17 cellular contexts compared by ENCODE assay signal in the genomic region with DNA sequence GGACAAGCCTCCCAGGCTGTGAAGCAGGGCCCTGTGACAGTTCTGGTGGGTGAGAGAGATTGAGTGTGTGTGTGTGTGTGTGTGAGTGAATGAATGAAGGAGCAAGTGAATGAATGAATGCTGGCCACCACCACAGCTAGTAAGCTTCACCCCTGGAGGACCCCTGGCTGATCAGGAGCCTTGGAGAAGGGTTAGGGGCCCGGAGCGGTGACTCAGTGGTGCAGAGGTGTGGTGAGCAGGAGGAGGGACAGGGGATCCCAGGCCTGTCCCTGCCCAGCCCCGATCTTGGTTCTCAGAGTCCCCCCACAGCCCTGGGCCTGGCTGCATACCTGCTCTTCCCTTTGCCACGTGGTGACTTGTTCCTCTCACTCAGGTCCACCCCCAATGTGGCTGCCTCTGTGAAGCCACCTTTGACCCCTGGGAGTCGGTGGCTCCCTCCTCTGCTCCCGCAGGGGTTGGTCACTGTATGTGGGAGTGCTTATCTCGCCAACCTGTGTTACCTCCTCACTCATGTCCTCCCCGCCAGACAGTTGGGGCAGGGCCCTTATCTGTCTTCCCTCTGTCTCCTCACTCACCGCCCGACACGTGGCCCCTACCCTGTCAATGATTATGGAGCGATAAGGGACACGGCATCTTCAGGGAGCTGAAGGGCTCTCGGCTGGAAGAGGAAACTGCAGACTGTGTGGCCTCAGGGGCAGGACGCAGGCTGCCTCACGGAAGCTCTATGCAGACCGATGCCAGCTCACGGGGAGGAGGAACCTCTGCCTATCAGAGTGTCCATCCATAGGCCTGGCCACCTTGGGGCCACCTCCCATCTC.
DNase-seq lines count a peak whose midpoint lies in the region; ATAC-seq and TF ChIP-seq lines count a peak whose summit lies in the region.
"Had no signal": no experiment of that assay in that cellular context is flagged by ENCODE, and none has a peak within 500 bp of the region (broad histone marks: within the 10 kb centered on the region; RNA-seq: fewer than 3 reads in every experiment).

No MANE protein-coding gene starts in this region.

- peak overlapping the region; percentile 76 for H2BK20ac ChIP-seq in IMR-90 (ENCODE audit: low read depth, low read length)

- no peaks in the 10 kb centered on the region for H4K20me1 ChIP-seq in IMR-90 (ENCODE audit: insufficient read depth, low read length)

- H4K91ac ChIP-seq in IMR-90 (ENCODE audit: insufficient read depth, low read depth, low read length) = peak overlapping the region; percentile 71

- POLR2A ChIA-PET in IMR-90 (lab: Charles Lee; ENCODE audit: unreplicated experiment) = no interaction called here

- H4K5ac ChIP-seq in IMR-90 (ENCODE audit: low read depth, low read length) = no peak overlapping the region

- H2AFZ ChIP-seq in IMR-90 (replicated peaks; ENCODE audit: low read length, poor library complexity) = no peak overlapping the region

- H3K4me3 ChIP-seq in BE2C (ENCODE audit: low read depth, low read length) = no peak overlapping the region
- no peak overlapping the region for H3K4me3 ChIP-seq in IMR-90 (ENCODE audit: insufficient read depth, low read depth, low read length)
- no peak overlapping the region for H3K4me3 ChIP-seq in body of pancreas
- no peak overlapping the region for H3K4me3 ChIP-seq in mucosa of descending colon
- H3K4me3 ChIP-seq: coronary artery, right atrium auricular region, SK-N-MC had no signal

- CTCF ChIA-PET in IMR-90 (lab: Yijun Ruan, JAX) = interaction anchor here (0.9 kb wide), 1 partner anchor 74 kb away, joined by 3 read pairs; no protein-coding TSS in a partner anchor

- BruUV-seq in IMR-90 (replicated peaks; lab: Mats Ljungman, UMichigan) = no TSS peak

- H3K9me3 ChIP-seq in BE2C = no peaks in the 10 kb centered on the region
- H3K9me3 ChIP-seq in IMR-90 (ENCODE audit: control insufficient read depth, insufficient read depth, low read length) = no peaks in the 10 kb centered on the region
- H3K9me3 ChIP-seq in body of pancreas = no peaks in the 10 kb centered on the region
- no peaks in the 10 kb centered on the region for H3K9me3 ChIP-seq in mucosa of descending colon
- H3K9me3 ChIP-seq: right atrium auricular region had no signal

- TF ChIP-seq RAD21 in IMR-90 (IDR thresholded peaks at IDR 0.05; ENCODE audit: low read length) = no peak

- no peak overlapping the region; the same call in 1 of the 2 replicates for H3K18ac ChIP-seq in IMR-90 (ENCODE audit: low read depth, low read length)

- peak overlapping the region; percentile 78 for H3K4ac ChIP-seq in IMR-90 (ENCODE audit: low read depth, low read length)

- no peak for ATAC-seq in IMR-90 (ENCODE audit: low read depth)
- ATAC-seq in body of pancreas = peak; percentile 39
- peak; percentile 79 for ATAC-seq in mucosa of descending colon
- ATAC-seq in activated CD4-positive, CD25-positive, alpha-beta regulatory T cell treated with anti-CD3 and anti-CD28 coated beads, Interleukin-2, amount 50 U/mL, for 24 hours = no peak
- ATAC-seq: CD8-positive, alpha-beta T cell had no signal

- no peak for TF ChIP-seq POLR2A in IMR-90 (IDR thresholded peaks at IDR 0.05; ENCODE audit: low read depth, low read length)
- no peak for TF ChIP-seq POLR2A in body of pancreas (IDR thresholded peaks at IDR 0.05)

- in situ Hi-C loops in IMR-90 (cut with MboI; ENCODE audit: low sequenced_read_pairs) = no loop called here

- H2BK5ac ChIP-seq in IMR-90 (ENCODE audit: low read depth, low read length, poor library complexity, severe bottlenecking) = peak overlapping the region; percentile 21

- peak; percentile 29 for DNase-seq in BE2C
- no peak for DNase-seq in IMR-90
- DNase-seq in body of pancreas = no peak
- peak; percentile 85 to 90 (median 86) for DNase-seq in mucosa of descending colon
- no peak for DNase-seq in iPS-NIHi7 (ENCODE audit: extremely low spot score)
- no peak for DNase-seq in activated CD4-positive, alpha-beta T cell treated with anti-CD3 and anti-CD28 coated beads, Interleukin-2, amount 50 U/mL, for 48 hours
- DNase-seq in NCI-H2107 treated with DMSO at 0.1 percent for 48 hours (lab: John Stamatoyannopoulos, UW; ENCODE audit: unreplicated experiment) = no peak
- DNase-seq: activated gamma-delta T cell; CD8-positive, alpha-beta T cell; GDM1; kidney glomerular epithelial cell; NCI-H1436 treated with DMSO at 0.1 percent for 48 hours; substantia nigra had no signal

- H4K8ac ChIP-seq in IMR-90 (ENCODE audit: low read depth in 2 of 2, low read length in 2 of 2) = peak overlapping the region in 1 of 2 experiments; percentile 32; a peak in 1 of 4 replicates

- H3K4me2 ChIP-seq in IMR-90 (ENCODE audit: low read depth, low read length) = no peak overlapping the region

- peaks cover 51% of the 10 kb centered on the region for H3K9me1 ChIP-seq in IMR-90 (ENCODE audit: insufficient read depth, low read length)

- peaks cover 0 to 16% of the 10 kb centered on the region in 2 experiments; a peak in 2 of 4 replicates for H3K79me1 ChIP-seq in IMR-90 (ENCODE audit: low read depth in 1 of 2, low read length in 2 of 2)

- no peak overlapping the region for H2AK9ac ChIP-seq in IMR-90 (replicated peaks; ENCODE audit: low read depth, low read length, poor library complexity)

- H3K9ac ChIP-seq in IMR-90 (ENCODE audit: low read depth, low read length) = no peak overlapping the region

- no peak overlapping the region for H3K14ac ChIP-seq in IMR-90 (replicated peaks; ENCODE audit: low read depth, low read length)

- intact Hi-C loops in IMR-90 (cut with micrococcal nuclease) (no loop called here), body of pancreas (cut with DNase I) (no loop called here), mucosa of descending colon (cut with DNase I, micrococcal nuclease) (no loop called here)

- no peak overlapping the region for H3K56ac ChIP-seq in IMR-90 (ENCODE audit: extremely low read depth, insufficient read depth, low read length)

- no peak for TF ChIP-seq CTCF in BE2C (IDR thresholded peaks at IDR 0.05; ENCODE audit: low read depth, low read length)
- no peak for TF ChIP-seq CTCF in IMR-90 (conservative IDR thresholded peaks at IDR 0.05; ENCODE audit: low read depth, low read length)
- no peak for TF ChIP-seq CTCF in body of pancreas (IDR thresholded peaks at IDR 0.05)
- no peak for TF ChIP-seq CTCF in mucosa of descending colon (IDR thresholded peaks at IDR 0.05)

- peak overlapping the region; percentile 89 for H2AK5ac ChIP-seq in IMR-90 (ENCODE audit: low read depth, low read length)

- H2BK120ac ChIP-seq in IMR-90 (ENCODE audit: low read depth, low read length) = peak overlapping the region; percentile 98

- peak overlapping the region; percentile 57; the same call in 2 of the 3 replicates for H2BK15ac ChIP-seq in IMR-90 (ENCODE audit: low read depth, low read length)

- H3K27me3 ChIP-seq in BE2C = no peaks in the 10 kb centered on the region
- no peaks in the 10 kb centered on the region for H3K27me3 ChIP-seq in IMR-90 (ENCODE audit: control insufficient read depth, insufficient read depth, low read length)
- no peaks in the 10 kb centered on the region for H3K27me3 ChIP-seq in body of pancreas
- H3K27me3 ChIP-seq: right atrium auricular region had no signal

- H3K4me1 ChIP-seq in BE2C = peaks cover 12% of the 10 kb centered on the region
- peaks cover 31% of the 10 kb centered on the region for H3K4me1 ChIP-seq in IMR-90 (ENCODE audit: control insufficient read depth, insufficient read depth, low read length)
- no peaks in the 10 kb centered on the region for H3K4me1 ChIP-seq in body of pancreas
- H3K4me1 ChIP-seq in mucosa of descending colon (ENCODE audit: low read depth) = peaks cover 33% of the 10 kb centered on the region
- H3K4me1 ChIP-seq: right atrium auricular region had no signal

- no peak overlapping the region for H3K27ac ChIP-seq in IMR-90 (ENCODE audit: insufficient read depth, low read length)
- H3K27ac ChIP-seq in body of pancreas = no peak overlapping the region
- H3K27ac ChIP-seq: coronary artery, right atrium auricular region, SK-N-MC had no signal

- 0 out of 2 replicates have a peak overlapping the region, but pooled peaks have one; percentile 3 for H3K23ac ChIP-seq in IMR-90 (ENCODE audit: low read depth, low read length)

- dilution Hi-C loops in IMR-90 (cut with HindIII; ENCODE audit: low sequenced_read_pairs, unreplicated experiment) = no loop called here

- H3K36me3 ChIP-seq in BE2C (no peaks in the 10 kb centered on the region), IMR-90 (ENCODE audit: control insufficient read depth, insufficient read depth, low read length) (no peaks in the 10 kb centered on the region), body of pancreas (replicated peaks in 1 of 2; ENCODE audit: insufficient read depth in 1 of 2, low read depth in 2 of 2) (no peaks in the 10 kb centered on the region), mucosa of descending colon (ENCODE audit: low read depth) (no peaks in the 10 kb centered on the region)
- H3K36me3 ChIP-seq: right atrium auricular region had no signal

- WGBS in IMR-90 (ENCODE audit: extremely low coverage in 2 of 2, insufficient read length in 1 of 2), 2 experiments = 95% methylated on average over 6 of the region's 18 CpGs; no CpG with 5 or more reads in 1 of the 2 experiments
- 37 to 41% methylated on average over 13 to 18 of the region's 18 CpGs for WGBS in body of pancreas, 2 donors

TF ChIP-seq in IMR-90, 13 proteins besides CTCF, POLR2A, EP300 and RAD21 (continues in another document):
- TF ChIP-seq CEBPB (IDR thresholded peaks at IDR 0.05; ENCODE audit: low read depth, low read length) = no peak
- TF ChIP-seq BHLHE40 (IDR thresholded peaks at IDR 0.05; ENCODE audit: low read depth, low read length) = no peak
- TF ChIP-seq MXI1 (IDR thresholded peaks at IDR 0.05; ENCODE audit: borderline replicate concordance, low read depth, low read length) = no peak
- TF ChIP-seq CHD1 (IDR thresholded peaks at IDR 0.05; ENCODE audit: low read depth, low read length) = no peak
- TF ChIP-seq, protein P1, sequence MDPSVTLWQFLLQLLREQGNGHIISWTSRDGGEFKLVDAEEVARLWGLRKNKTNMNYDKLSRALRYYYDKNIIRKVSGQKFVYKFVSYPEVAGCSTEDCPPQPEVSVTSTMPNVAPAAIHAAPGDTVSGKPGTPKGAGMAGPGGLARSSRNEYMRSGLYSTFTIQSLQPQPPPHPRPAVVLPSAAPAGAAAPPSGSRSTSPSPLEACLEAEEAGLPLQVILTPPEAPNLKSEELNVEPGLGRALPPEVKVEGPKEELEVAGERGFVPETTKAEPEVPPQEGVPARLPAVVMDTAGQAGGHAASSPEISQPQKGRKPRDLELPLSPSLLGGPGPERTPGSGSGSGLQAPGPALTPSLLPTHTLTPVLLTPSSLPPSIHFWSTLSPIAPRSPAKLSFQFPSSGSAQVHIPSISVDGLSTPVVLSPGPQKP (IDR thresholded peaks at IDR 0.05; ENCODE audit: borderline replicate concordance, low read depth, low read length) = no peak
- no peak for TF ChIP-seq FOS (IDR thresholded peaks at IDR 0.05; ENCODE audit: low read depth, low read length)
- no peak for TF ChIP-seq SMC3 (IDR thresholded peaks at IDR 0.05; ENCODE audit: low read depth, low read length)

Comparison
In these comparisons a context has a peak if more than half of its experiments do, and no peak if none do; other contexts are left out.
1. DNase-seq: peak in BE2C (single experiment) and mucosa of descending colon (3 of 3); none in IMR-90 (single experiment), body of pancreas (0 of 4), iPS-NIHi7 (single experiment), activated CD4-positive, alpha-beta T cell treated with anti-CD3 and anti-CD28 coated beads, Interleukin-2, amount 50 U/mL, for 48 hours (0 of 2) and NCI-H2107 treated with DMSO at 0.1 percent for 48 hours (single experiment).
2. ATAC-seq: peak in body of pancreas (single experiment) and mucosa of descending colon (single experiment); none in IMR-90 (single experiment) and activated CD4-positive, CD25-positive, alpha-beta regulatory T cell treated with anti-CD3 and anti-CD28 coated beads, Interleukin-2, amount 50 U/mL, for 24 hours (0 of 2).